ENCODE assay signal across 1 cellular context in genomic region chr19:49422407-49423277, GRCh38.
TF ChIP-seq lines count a peak whose summit lies in the region.

No MANE protein-coding gene starts in this region.

TF ChIP-seq in K562, 482 proteins besides CTCF, POLR2A, EP300 and RAD21 (continued from another document and continues in another):
- TF ChIP-seq, protein P1, sequence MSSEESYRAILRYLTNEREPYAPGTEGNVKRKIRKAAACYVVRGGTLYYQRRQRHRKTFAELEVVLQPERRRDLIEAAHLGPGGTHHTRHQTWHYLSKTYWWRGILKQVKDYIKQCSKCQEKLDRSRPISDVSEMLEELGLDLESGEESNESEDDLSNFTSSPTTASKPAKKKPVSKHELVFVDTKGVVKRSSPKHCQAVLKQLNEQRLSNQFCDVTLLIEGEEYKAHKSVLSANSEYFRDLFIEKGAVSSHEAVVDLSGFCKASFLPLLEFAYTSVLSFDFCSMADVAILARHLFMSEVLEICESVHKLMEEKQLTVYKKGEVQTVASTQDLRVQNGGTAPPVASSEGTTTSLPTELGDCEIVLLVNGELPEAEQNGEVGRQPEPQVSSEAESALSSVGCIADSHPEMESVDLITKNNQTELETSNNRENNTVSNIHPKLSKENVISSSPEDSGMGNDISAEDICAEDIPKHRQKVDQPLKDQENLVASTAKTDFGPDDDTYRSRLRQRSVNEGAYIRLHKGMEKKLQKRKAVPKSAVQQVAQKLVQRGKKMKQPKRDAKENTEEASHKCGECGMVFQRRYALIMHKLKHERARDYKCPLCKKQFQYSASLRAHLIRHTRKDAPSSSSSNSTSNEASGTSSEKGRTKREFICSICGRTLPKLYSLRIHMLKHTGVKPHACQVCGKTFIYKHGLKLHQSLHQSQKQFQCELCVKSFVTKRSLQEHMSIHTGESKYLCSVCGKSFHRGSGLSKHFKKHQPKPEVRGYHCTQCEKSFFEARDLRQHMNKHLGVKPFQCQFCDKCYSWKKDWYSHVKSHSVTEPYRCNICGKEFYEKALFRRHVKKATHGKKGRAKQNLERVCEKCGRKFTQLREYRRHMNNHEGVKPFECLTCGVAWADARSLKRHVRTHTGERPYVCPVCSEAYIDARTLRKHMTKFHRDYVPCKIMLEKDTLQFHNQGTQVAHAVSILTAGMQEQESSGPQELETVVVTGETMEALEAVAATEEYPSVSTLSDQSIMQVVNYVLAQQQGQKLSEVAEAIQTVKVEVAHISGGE (CRISPR knock-in tag; IDR thresholded peaks at IDR 0.05), result peak in 1 of 3 experiments; percentile 66; a peak in 2 of 6 replicates
- TF ChIP-seq ADNP (tag; IDR thresholded peaks at IDR 0.05) (no peak; the same call in 1 of the 2 replicates), ZNF431 (CRISPR knock-in tag; IDR thresholded peaks at IDR 0.05) (0 out of 2 replicates have a peak, but pooled peaks have one; percentile 18), TCF3 (CRISPR knock-in tag; IDR thresholded peaks at IDR 0.05) (peak; percentile 27), MYBL2 (IDR thresholded peaks at IDR 0.05; ENCODE audit: low read depth) (no peak), MYBL2 (CRISPR knock-in tag; IDR thresholded peaks at IDR 0.05; ENCODE audit: borderline replicate concordance) (no peak), ELF2 (CRISPR knock-in tag; IDR thresholded peaks at IDR 0.05) (no peak), BMI1 (IDR thresholded peaks at IDR 0.05; ENCODE audit: low read length) (no peak), JUND (IDR thresholded peaks at IDR 0.05; ENCODE audit: borderline replicate concordance, low read depth, low read length) (peak; percentile 9; the same call in 1 of the 2 replicates), JUND (tag; IDR thresholded peaks at IDR 0.05; ENCODE audit: borderline replicate concordance, low read depth, low read length) (no peak), ZNF263 (CRISPR knock-in tag; IDR thresholded peaks at IDR 0.05; ENCODE audit: borderline replicate concordance) (peak; percentile 61; the same call in 1 of the 2 replicates), MXI1 (IDR thresholded peaks at IDR 0.05; ENCODE audit: low read depth, low read length) (no peak), HNRNPLL (IDR thresholded peaks at IDR 0.05; ENCODE audit: low read depth, low read length, poor library complexity, severe bottlenecking) (peak; percentile 55), ZNF311 (CRISPR knock-in tag; IDR thresholded peaks at IDR 0.05) (0 out of 2 replicates have a peak, but pooled peaks have one; percentile 24), ZNF589 (CRISPR knock-in tag; IDR thresholded peaks at IDR 0.05; ENCODE audit: low read depth) (peak; percentile 74), TAF15 (IDR thresholded peaks at IDR 0.05; ENCODE audit: low read depth, low read length) (no peak), ARID1B (IDR thresholded peaks at IDR 0.05) (0 out of 2 replicates have a peak, but pooled peaks have one; percentile 27), SAFB (IDR thresholded peaks at IDR 0.05; ENCODE audit: borderline replicate concordance, low read depth, low read length) (peak; percentile 48; the same call in 1 of the 2 replicates), HCFC1 (IDR thresholded peaks at IDR 0.05; ENCODE audit: low read depth, low read length) (peak; percentile 42), NEUROD1 (IDR thresholded peaks at IDR 0.05; ENCODE audit: borderline replicate concordance, low read depth, low read length, partially characterized antibody) (peak; percentile 15), ZKSCAN1 (IDR thresholded peaks at IDR 0.05; ENCODE audit: low read depth, low read length) (0 out of 2 replicates have a peak, but pooled peaks have one; percentile 29), GTF2B (IDR thresholded peaks at IDR 0.05; ENCODE audit: extremely low read depth, insufficient read length) (no peak), CC2D1A (IDR thresholded peaks at IDR 0.05) (peak; percentile 19; the same call in 1 of the 2 replicates), EHMT2 (IDR thresholded peaks at IDR 0.05) (peak; percentile 48; the same call in 1 of the 2 replicates), BCLAF1 (IDR thresholded peaks at IDR 0.05; ENCODE audit: borderline replicate concordance in 1 of 2, control insufficient read depth in 1 of 2, low read depth in 2 of 2, low read length in 1 of 2) (0 out of 4 replicates have a peak, but pooled peaks of 1 of the 2 experiments have one; percentile 36), STAT5A (IDR thresholded peaks at IDR 0.05; ENCODE audit: borderline replicate concordance, low read length) (no peak)
- TF ChIP-seq, protein P2, sequence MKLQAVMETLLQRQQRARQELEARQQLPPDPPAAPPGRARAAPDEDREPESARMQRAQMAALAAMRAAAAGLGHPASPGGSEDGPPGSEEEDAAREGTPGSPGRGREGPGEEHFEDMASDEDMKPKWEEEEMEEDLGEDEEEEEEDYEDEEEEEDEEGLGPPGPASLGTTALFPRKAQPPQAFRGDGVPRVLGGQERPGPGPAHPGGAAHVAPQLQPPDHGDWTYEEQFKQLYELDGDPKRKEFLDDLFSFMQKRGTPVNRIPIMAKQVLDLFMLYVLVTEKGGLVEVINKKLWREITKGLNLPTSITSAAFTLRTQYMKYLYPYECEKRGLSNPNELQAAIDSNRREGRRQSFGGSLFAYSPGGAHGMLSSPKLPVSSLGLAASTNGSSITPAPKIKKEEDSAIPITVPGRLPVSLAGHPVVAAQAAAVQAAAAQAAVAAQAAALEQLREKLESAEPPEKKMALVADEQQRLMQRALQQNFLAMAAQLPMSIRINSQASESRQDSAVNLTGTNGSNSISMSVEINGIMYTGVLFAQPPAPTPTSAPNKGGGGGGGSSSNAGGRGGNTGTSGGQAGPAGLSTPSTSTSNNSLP (IDR thresholded peaks at IDR 0.05; ENCODE audit: borderline replicate concordance, low read depth, low read length), result no peak
- TF ChIP-seq, protein P3, sequence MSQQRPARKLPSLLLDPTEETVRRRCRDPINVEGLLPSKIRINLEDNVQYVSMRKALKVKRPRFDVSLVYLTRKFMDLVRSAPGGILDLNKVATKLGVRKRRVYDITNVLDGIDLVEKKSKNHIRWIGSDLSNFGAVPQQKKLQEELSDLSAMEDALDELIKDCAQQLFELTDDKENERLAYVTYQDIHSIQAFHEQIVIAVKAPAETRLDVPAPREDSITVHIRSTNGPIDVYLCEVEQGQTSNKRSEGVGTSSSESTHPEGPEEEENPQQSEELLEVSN (IDR thresholded peaks at IDR 0.05; ENCODE audit: borderline replicate concordance in 1 of 2, extremely low read depth in 1 of 2, insufficient read depth in 1 of 2, insufficient read length in 1 of 2, low read depth in 1 of 2, low read length in 1 of 2, poor library complexity in 1 of 2, severe bottlenecking in 1 of 2), result peak; percentile 99
- TF ChIP-seq, protein P4, sequence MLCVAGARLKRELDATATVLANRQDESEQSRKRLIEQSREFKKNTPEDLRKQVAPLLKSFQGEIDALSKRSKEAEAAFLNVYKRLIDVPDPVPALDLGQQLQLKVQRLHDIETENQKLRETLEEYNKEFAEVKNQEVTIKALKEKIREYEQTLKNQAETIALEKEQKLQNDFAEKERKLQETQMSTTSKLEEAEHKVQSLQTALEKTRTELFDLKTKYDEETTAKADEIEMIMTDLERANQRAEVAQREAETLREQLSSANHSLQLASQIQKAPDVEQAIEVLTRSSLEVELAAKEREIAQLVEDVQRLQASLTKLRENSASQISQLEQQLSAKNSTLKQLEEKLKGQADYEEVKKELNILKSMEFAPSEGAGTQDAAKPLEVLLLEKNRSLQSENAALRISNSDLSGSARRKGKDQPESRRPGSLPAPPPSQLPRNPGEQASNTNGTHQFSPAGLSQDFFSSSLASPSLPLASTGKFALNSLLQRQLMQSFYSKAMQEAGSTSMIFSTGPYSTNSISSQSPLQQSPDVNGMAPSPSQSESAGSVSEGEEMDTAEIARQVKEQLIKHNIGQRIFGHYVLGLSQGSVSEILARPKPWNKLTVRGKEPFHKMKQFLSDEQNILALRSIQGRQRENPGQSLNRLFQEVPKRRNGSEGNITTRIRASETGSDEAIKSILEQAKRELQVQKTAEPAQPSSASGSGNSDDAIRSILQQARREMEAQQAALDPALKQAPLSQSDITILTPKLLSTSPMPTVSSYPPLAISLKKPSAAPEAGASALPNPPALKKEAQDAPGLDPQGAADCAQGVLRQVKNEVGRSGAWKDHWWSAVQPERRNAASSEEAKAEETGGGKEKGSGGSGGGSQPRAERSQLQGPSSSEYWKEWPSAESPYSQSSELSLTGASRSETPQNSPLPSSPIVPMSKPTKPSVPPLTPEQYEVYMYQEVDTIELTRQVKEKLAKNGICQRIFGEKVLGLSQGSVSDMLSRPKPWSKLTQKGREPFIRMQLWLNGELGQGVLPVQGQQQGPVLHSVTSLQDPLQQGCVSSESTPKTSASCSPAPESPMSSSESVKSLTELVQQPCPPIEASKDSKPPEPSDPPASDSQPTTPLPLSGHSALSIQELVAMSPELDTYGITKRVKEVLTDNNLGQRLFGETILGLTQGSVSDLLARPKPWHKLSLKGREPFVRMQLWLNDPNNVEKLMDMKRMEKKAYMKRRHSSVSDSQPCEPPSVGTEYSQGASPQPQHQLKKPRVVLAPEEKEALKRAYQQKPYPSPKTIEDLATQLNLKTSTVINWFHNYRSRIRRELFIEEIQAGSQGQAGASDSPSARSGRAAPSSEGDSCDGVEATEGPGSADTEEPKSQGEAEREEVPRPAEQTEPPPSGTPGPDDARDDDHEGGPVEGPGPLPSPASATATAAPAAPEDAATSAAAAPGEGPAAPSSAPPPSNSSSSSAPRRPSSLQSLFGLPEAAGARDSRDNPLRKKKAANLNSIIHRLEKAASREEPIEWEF (CRISPR knock-in tag; IDR thresholded peaks at IDR 0.05), result no peak
- TF ChIP-seq, protein P5, sequence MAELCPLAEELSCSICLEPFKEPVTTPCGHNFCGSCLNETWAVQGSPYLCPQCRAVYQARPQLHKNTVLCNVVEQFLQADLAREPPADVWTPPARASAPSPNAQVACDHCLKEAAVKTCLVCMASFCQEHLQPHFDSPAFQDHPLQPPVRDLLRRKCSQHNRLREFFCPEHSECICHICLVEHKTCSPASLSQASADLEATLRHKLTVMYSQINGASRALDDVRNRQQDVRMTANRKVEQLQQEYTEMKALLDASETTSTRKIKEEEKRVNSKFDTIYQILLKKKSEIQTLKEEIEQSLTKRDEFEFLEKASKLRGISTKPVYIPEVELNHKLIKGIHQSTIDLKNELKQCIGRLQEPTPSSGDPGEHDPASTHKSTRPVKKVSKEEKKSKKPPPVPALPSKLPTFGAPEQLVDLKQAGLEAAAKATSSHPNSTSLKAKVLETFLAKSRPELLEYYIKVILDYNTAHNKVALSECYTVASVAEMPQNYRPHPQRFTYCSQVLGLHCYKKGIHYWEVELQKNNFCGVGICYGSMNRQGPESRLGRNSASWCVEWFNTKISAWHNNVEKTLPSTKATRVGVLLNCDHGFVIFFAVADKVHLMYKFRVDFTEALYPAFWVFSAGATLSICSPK (IDR thresholded peaks at IDR 0.05; ENCODE audit: borderline replicate concordance), result 0 out of 2 replicates have a peak, but pooled peaks have one; percentile 77
- TF ChIP-seq, protein P6, sequence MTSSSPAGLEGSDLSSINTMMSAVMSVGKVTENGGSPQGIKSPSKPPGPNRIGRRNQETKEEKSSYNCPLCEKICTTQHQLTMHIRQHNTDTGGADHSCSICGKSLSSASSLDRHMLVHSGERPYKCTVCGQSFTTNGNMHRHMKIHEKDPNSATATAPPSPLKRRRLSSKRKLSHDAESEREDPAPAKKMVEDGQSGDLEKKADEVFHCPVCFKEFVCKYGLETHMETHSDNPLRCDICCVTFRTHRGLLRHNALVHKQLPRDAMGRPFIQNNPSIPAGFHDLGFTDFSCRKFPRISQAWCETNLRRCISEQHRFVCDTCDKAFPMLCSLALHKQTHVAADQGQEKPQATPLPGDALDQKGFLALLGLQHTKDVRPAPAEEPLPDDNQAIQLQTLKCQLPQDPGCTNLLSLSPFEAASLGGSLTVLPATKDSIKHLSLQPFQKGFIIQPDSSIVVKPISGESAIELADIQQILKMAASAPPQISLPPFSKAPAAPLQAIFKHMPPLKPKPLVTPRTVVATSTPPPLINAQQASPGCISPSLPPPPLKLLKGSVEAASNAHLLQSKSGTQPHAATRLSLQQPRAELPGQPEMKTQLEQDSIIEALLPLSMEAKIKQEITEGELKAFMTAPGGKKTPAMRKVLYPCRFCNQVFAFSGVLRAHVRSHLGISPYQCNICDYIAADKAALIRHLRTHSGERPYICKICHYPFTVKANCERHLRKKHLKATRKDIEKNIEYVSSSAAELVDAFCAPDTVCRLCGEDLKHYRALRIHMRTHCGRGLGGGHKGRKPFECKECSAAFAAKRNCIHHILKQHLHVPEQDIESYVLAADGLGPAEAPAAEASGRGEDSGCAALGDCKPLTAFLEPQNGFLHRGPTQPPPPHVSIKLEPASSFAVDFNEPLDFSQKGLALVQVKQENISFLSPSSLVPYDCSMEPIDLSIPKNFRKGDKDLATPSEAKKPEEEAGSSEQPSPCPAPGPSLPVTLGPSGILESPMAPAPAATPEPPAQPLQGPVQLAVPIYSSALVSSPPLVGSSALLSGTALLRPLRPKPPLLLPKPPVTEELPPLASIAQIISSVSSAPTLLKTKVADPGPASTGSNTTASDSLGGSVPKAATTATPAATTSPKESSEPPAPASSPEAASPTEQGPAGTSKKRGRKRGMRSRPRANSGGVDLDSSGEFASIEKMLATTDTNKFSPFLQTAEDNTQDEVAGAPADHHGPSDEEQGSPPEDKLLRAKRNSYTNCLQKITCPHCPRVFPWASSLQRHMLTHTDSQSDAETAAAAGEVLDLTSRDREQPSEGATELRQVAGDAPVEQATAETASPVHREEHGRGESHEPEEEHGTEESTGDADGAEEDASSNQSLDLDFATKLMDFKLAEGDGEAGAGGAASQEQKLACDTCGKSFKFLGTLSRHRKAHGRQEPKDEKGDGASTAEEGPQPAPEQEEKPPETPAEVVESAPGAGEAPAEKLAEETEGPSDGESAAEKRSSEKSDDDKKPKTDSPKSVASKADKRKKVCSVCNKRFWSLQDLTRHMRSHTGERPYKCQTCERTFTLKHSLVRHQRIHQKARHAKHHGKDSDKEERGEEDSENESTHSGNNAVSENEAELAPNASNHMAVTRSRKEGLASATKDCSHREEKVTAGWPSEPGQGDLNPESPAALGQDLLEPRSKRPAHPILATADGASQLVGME (CRISPR knock-in tag; IDR thresholded peaks at IDR 0.05), result peak; percentile 57
